Comparison of ENCODE assay signal across 1 cellular context in the genomic region with DNA sequence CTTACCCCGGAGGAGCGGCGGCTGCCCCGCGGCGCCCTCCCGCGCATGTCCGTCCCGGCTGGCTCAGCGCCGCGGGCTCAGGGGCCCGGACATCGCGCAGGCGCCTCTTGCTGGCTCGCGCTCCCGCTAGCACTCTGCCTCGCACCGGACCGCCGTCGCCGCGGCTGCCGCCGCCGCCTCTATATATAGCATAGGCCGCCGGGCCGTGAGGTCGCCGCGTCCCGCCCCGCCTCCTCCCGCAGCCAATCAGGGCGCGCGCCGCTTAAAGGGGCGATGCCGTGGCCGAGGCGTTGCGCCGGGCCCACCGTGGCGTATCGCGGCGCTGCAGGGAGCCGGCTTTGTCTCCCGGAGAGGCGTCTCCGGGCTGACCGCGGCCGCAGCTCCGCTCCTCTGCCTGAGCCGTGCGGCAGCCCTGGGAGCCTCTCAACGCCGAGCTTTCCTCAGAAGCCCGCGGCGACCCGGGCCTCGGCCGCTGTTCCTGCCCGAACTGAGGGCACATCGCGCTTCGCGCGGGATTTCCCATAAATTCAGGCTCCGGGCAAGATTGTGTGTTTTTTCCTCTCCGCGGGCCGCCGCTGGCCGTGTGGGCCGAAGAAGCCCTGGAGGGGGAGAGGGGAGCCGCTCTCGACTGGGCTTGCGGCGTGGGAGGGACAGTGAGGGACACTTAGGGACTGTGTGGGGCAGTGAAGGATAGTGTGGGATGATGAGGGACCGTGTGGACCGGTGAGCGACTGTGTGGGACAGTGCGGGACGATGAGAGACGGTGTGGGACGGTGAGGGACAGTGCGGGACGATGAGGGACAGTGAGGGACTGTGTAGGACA.
TF ChIP-seq lines count a peak whose summit lies in the region.

A gene with protein sequence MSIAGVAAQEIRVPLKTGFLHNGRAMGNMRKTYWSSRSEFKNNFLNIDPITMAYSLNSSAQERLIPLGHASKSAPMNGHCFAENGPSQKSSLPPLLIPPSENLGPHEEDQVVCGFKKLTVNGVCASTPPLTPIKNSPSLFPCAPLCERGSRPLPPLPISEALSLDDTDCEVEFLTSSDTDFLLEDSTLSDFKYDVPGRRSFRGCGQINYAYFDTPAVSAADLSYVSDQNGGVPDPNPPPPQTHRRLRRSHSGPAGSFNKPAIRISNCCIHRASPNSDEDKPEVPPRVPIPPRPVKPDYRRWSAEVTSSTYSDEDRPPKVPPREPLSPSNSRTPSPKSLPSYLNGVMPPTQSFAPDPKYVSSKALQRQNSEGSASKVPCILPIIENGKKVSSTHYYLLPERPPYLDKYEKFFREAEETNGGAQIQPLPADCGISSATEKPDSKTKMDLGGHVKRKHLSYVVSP (minus strand): TSS at position 157 of the 823 bp plus-strand sequence. CDS start 10,690 bp downstream, outside the sequence.

TF ChIP-seq in HepG2, 621 proteins besides CTCF, POLR2A, EP300 and RAD21 (continued from another document and continues in another):
- TF ChIP-seq, protein P1, sequence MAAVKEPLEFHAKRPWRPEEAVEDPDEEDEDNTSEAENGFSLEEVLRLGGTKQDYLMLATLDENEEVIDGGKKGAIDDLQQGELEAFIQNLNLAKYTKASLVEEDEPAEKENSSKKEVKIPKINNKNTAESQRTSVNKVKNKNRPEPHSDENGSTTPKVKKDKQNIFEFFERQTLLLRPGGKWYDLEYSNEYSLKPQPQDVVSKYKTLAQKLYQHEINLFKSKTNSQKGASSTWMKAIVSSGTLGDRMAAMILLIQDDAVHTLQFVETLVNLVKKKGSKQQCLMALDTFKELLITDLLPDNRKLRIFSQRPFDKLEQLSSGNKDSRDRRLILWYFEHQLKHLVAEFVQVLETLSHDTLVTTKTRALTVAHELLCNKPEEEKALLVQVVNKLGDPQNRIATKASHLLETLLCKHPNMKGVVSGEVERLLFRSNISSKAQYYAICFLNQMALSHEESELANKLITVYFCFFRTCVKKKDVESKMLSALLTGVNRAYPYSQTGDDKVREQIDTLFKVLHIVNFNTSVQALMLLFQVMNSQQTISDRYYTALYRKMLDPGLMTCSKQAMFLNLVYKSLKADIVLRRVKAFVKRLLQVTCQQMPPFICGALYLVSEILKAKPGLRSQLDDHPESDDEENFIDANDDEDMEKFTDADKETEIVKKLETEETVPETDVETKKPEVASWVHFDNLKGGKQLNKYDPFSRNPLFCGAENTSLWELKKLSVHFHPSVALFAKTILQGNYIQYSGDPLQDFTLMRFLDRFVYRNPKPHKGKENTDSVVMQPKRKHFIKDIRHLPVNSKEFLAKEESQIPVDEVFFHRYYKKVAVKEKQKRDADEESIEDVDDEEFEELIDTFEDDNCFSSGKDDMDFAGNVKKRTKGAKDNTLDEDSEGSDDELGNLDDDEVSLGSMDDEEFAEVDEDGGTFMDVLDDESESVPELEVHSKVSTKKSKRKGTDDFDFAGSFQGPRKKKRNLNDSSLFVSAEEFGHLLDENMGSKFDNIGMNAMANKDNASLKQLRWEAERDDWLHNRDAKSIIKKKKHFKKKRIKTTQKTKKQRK (IDR thresholded peaks at IDR 0.05; ENCODE audit: low read length): no peak
- TF ChIP-seq KMT2B (CRISPR knock-in tag; IDR thresholded peaks at IDR 0.05) (peak; percentile 66; the same call in 1 of the 2 replicates), RXRB (CRISPR knock-in tag; IDR thresholded peaks at IDR 0.05; ENCODE audit: borderline replicate concordance) (no peak), ZNF251 (CRISPR knock-in tag; IDR thresholded peaks at IDR 0.05) (no peak), ZBTB7B (CRISPR knock-in tag; IDR thresholded peaks at IDR 0.05) (0 out of 2 replicates have a peak, but pooled peaks have one; percentile 40), KLF6 (CRISPR knock-in tag; IDR thresholded peaks at IDR 0.05) (peak; percentile 74; the same call in 1 of the 2 replicates), ZNF780A (CRISPR knock-in tag; IDR thresholded peaks at IDR 0.05) (peak; percentile 89), ZNF224 (CRISPR knock-in tag; IDR thresholded peaks at IDR 0.05) (no peak), TAF15 (IDR thresholded peaks at IDR 0.05; ENCODE audit: low read depth, low read length, poor library complexity, severe bottlenecking) (peak; percentile 94), HCFC1 (IDR thresholded peaks at IDR 0.05; ENCODE audit: low read depth, low read length) (no peak), ZNF543 (CRISPR knock-in tag; IDR thresholded peaks at IDR 0.05) (peak; percentile 70; the same call in 1 of the 2 replicates), TGIF2 (CRISPR knock-in tag; IDR thresholded peaks at IDR 0.05) (0 out of 2 replicates have a peak, but pooled peaks have one; percentile 21), RXRA (CRISPR knock-in tag; IDR thresholded peaks at IDR 0.05) (no peak), ZMYM4 (CRISPR knock-in tag; IDR thresholded peaks at IDR 0.05) (peak; percentile 84; the same call in 1 of the 2 replicates), SMAD1 (CRISPR knock-in tag; IDR thresholded peaks at IDR 0.05; ENCODE audit: borderline replicate concordance, low read depth) (no peak), RBFOX2 (IDR thresholded peaks at IDR 0.05; ENCODE audit: low read depth, low read length) (peak; percentile 100), ZNF496 (CRISPR knock-in tag; IDR thresholded peaks at IDR 0.05; ENCODE audit: insufficient replicate concordance) (no peak), ZNF777 (CRISPR knock-in tag; IDR thresholded peaks at IDR 0.05) (no peak), ZNF761 (CRISPR knock-in tag; conservative IDR thresholded peaks at IDR 0.05) (peak; percentile 72), ZNF501 (CRISPR knock-in tag; IDR thresholded peaks at IDR 0.05) (peak; percentile 32; the same call in 1 of the 2 replicates), ISX (CRISPR knock-in tag; conservative IDR thresholded peaks at IDR 0.05) (no peak), ZNF138 (CRISPR knock-in tag; IDR thresholded peaks at IDR 0.05; ENCODE audit: low read depth) (peak; percentile 89; the same call in 1 of the 2 replicates), ZNF556 (CRISPR knock-in tag; IDR thresholded peaks at IDR 0.05; ENCODE audit: borderline replicate concordance) (peak; percentile 71; the same call in 1 of the 2 replicates), PCBP2 (optimal IDR thresholded peaks at IDR 0.05; ENCODE audit: low read depth, low read length, poor library complexity, severe bottlenecking) (no peak), ZNF337 (CRISPR knock-in tag; IDR thresholded peaks at IDR 0.05; ENCODE audit: borderline replicate concordance, low read depth) (no peak; the same call in 1 of the 2 replicates), FOXJ3 (CRISPR knock-in tag; IDR thresholded peaks at IDR 0.05; ENCODE audit: borderline replicate concordance) (no peak), ZFP1 (CRISPR knock-in tag; IDR thresholded peaks at IDR 0.05) (0 out of 2 replicates have a peak, but pooled peaks have one; percentile 22), DMAP1 (CRISPR knock-in tag; IDR thresholded peaks at IDR 0.05) (peak; percentile 39), RBM22 (optimal IDR thresholded peaks at IDR 0.05; ENCODE audit: low read length) (no peak), ZNF7 (CRISPR knock-in tag; IDR thresholded peaks at IDR 0.05) (no peak), ZNF766 (CRISPR knock-in tag; IDR thresholded peaks at IDR 0.05; ENCODE audit: borderline replicate concordance) (no peak), HIVEP1 (CRISPR knock-in tag; IDR thresholded peaks at IDR 0.05) (no peak), ZFP82 (CRISPR knock-in tag; IDR thresholded peaks at IDR 0.05; ENCODE audit: borderline replicate concordance) (peak; percentile 76; the same call in 1 of the 2 replicates), ZNF460 (CRISPR knock-in tag; IDR thresholded peaks at IDR 0.05; ENCODE audit: borderline replicate concordance) (peak; percentile 50; the same call in 1 of the 2 replicates), ZZZ3 (CRISPR knock-in tag; IDR thresholded peaks at IDR 0.05; ENCODE audit: borderline replicate concordance) (0 out of 2 replicates have a peak, but pooled peaks have one; percentile 26), GFI1 (CRISPR knock-in tag; IDR thresholded peaks at IDR 0.05; ENCODE audit: borderline replicate concordance) (no peak; the same call in 1 of the 2 replicates), EHMT2 (IDR thresholded peaks at IDR 0.05; ENCODE audit: borderline replicate concordance, low read depth, low read length) (no peak), ETV5 (CRISPR knock-in tag; IDR thresholded peaks at IDR 0.05; ENCODE audit: borderline replicate concordance) (no peak; the same call in 1 of the 2 replicates), NR1H2 (CRISPR knock-in tag; IDR thresholded peaks at IDR 0.05; ENCODE audit: borderline replicate concordance, low read depth) (no peak)
- TF ChIP-seq, protein P2, sequence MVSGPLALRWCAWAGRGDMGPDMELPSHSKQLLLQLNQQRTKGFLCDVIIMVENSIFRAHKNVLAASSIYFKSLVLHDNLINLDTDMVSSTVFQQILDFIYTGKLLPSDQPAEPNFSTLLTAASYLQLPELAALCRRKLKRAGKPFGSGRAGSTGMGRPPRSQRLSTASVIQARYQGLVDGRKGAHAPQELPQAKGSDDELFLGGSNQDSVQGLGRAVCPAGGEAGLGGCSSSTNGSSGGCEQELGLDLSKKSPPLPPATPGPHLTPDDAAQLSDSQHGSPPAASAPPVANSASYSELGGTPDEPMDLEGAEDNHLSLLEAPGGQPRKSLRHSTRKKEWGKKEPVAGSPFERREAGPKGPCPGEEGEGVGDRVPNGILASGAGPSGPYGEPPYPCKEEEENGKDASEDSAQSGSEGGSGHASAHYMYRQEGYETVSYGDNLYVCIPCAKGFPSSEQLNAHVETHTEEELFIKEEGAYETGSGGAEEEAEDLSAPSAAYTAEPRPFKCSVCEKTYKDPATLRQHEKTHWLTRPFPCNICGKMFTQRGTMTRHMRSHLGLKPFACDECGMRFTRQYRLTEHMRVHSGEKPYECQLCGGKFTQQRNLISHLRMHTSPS (CRISPR knock-in tag; IDR thresholded peaks at IDR 0.05; ENCODE audit: low read depth): no peak
- TF ChIP-seq, protein P3, sequence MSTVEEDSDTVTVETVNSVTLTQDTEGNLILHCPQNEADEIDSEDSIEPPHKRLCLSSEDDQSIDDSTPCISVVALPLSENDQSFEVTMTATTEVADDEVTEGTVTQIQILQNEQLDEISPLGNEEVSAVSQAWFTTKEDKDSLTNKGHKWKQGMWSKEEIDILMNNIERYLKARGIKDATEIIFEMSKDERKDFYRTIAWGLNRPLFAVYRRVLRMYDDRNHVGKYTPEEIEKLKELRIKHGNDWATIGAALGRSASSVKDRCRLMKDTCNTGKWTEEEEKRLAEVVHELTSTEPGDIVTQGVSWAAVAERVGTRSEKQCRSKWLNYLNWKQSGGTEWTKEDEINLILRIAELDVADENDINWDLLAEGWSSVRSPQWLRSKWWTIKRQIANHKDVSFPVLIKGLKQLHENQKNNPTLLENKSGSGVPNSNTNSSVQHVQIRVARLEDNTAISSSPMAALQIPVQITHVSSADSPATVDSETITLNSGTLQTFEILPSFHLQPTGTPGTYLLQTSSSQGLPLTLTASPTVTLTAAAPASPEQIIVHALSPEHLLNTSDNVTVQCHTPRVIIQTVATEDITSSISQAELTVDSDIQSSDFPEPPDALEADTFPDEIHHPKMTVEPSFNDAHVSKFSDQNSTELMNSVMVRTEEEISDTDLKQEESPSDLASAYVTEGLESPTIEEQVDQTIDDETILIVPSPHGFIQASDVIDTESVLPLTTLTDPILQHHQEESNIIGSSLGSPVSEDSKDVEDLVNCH (CRISPR knock-in tag; IDR thresholded peaks at IDR 0.05): 0 out of 2 replicates have a peak, but pooled peaks have one; percentile 54
- TF ChIP-seq, protein P4, sequence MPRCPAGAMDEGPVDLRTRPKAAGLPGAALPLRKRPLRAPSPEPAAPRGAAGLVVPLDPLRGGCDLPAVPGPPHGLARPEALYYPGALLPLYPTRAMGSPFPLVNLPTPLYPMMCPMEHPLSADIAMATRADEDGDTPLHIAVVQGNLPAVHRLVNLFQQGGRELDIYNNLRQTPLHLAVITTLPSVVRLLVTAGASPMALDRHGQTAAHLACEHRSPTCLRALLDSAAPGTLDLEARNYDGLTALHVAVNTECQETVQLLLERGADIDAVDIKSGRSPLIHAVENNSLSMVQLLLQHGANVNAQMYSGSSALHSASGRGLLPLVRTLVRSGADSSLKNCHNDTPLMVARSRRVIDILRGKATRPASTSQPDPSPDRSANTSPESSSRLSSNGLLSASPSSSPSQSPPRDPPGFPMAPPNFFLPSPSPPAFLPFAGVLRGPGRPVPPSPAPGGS (CRISPR knock-in tag; IDR thresholded peaks at IDR 0.05): peak; percentile 87; the same call in 1 of the 2 replicates
- TF ChIP-seq, protein P5, sequence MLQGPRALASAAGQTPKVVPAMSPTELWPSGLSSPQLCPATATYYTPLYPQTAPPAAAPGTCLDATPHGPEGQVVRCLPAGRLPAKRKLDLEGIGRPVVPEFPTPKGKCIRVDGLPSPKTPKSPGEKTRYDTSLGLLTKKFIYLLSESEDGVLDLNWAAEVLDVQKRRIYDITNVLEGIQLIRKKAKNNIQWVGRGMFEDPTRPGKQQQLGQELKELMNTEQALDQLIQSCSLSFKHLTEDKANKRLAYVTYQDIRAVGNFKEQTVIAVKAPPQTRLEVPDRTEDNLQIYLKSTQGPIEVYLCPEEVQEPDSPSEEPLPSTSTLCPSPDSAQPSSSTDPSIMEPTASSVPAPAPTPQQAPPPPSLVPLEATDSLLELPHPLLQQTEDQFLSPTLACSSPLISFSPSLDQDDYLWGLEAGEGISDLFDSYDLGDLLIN (CRISPR knock-in tag; IDR thresholded peaks at IDR 0.05; ENCODE audit: borderline replicate concordance): no peak
- TF ChIP-seq, protein P6, sequence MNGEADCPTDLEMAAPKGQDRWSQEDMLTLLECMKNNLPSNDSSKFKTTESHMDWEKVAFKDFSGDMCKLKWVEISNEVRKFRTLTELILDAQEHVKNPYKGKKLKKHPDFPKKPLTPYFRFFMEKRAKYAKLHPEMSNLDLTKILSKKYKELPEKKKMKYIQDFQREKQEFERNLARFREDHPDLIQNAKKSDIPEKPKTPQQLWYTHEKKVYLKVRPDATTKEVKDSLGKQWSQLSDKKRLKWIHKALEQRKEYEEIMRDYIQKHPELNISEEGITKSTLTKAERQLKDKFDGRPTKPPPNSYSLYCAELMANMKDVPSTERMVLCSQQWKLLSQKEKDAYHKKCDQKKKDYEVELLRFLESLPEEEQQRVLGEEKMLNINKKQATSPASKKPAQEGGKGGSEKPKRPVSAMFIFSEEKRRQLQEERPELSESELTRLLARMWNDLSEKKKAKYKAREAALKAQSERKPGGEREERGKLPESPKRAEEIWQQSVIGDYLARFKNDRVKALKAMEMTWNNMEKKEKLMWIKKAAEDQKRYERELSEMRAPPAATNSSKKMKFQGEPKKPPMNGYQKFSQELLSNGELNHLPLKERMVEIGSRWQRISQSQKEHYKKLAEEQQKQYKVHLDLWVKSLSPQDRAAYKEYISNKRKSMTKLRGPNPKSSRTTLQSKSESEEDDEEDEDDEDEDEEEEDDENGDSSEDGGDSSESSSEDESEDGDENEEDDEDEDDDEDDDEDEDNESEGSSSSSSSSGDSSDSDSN (CRISPR knock-in tag; IDR thresholded peaks at IDR 0.05): peak; percentile 88
- TF ChIP-seq, protein P7, sequence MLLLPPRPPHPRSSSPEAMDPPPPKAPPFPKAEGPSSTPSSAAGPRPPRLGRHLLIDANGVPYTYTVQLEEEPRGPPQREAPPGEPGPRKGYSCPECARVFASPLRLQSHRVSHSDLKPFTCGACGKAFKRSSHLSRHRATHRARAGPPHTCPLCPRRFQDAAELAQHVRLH (CRISPR knock-in tag; IDR thresholded peaks at IDR 0.05; ENCODE audit: borderline replicate concordance, low read depth): peak; percentile 84
